9 cellular contexts compared by ENCODE assay signal in the genomic region with DNA sequence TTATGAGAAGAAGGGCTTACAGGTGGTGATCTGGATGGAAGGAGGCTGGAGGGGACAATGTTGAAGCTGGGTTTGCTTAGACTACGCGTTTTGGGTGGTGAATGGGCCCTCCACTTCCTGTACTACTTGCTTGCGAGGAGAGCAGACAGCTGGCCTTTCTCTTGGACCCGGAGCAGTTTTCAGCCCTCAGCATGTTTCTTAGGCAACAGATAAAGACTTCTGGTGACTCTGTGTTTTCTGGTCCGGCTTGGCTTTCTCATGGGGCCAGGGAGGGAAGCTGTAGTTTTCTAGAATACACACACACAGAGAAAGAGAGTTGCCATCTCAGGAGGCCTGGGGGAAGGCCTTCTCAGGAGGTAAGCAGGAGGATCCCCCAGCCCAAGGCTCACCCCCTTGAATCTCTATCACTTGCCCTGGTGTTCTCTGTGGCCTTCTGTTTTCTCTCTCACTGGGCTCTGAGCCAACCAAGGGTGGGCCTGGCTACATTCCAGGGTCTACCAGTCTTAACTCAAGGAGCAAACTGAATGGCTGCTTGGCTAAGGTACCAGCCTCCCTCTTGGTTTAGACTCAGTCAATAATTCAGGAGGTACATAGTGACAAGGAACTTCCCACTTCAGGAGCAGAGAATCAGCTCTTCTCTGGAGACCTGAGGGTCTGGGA. TPM values are rescaled to one million over a fixed set of nuclear protein-coding genes. Genes with fewer than 3 reads are reported as not detected.
DNase-seq lines count a peak whose midpoint lies in the region; FAIRE-seq and TF ChIP-seq lines count a peak whose summit lies in the region.
"Had no signal": no experiment of that assay in that cellular context is flagged by ENCODE, and none has a peak within 500 bp of the region (broad histone marks: within the 10 kb centered on the region; RNA-seq: fewer than 3 reads in every experiment).

No MANE protein-coding gene starts in this region.

- H3K9ac ChIP-seq in skeletal muscle satellite cell (ENCODE audit: low read depth, low read length) = no peak overlapping the region

- H3K27me3 ChIP-seq in skeletal muscle satellite cell (ENCODE audit: control insufficient read depth, insufficient read depth, low read length) = peaks cover 7% of the 10 kb centered on the region

- in situ Hi-C loops in ACHN (cut with HindIII; ENCODE audit: low pct_ligation_motif_present, low pct_unique_long_range_greater_than_20kb, low sequenced_read_pairs) = no loop called here

- no peak for TF ChIP-seq POLR2A in GM12891 (IDR thresholded peaks at IDR 0.05; ENCODE audit: low read depth, low read length)

- DNase-seq in DMS 273 (lab: John Stamatoyannopoulos, UW; ENCODE audit: unreplicated experiment) = peak; percentile 51
- no peak for DNase-seq in DMS 273 treated with DMSO at 0.1 percent for 48 hours (lab: John Stamatoyannopoulos, UW)
- peak; percentile 86 for DNase-seq in SIG-M5 treated with dmso at 0.1 percent for 504 hours (lab: John Stamatoyannopoulos, UW; ENCODE audit: unreplicated experiment)
- DNase-seq in fibroblast of the aortic adventitia (ENCODE audit: low read depth) = peak; percentile 82
- DNase-seq in ACHN = no peak
- no peak for DNase-seq in GM10248 (ENCODE audit: extremely low spot score)
- DNase-seq in GM12891 (ENCODE audit: insufficient read length, low spot score) = no peak
- DNase-seq: NCI-H1436 treated with DMSO at 0.1 percent for 48 hours had no signal

- TF ChIP-seq CTCF in fibroblast of the aortic adventitia (IDR thresholded peaks at IDR 0.05; ENCODE audit: insufficient read depth, low read length) (no peak), GM10248 (IDR thresholded peaks at IDR 0.05; ENCODE audit: control extremely low read depth, extremely low read depth, low read depth, missing control alignments) (no peak)

- H3K4me2 ChIP-seq in skeletal muscle satellite cell (ENCODE audit: low read length) = peak overlapping the region; percentile 31

- CTCF ChIA-PET in GM10248 (lab: Yijun Ruan, JAX) = interaction anchor here (1.1 to 1.5 kb wide), 3 partner anchors 12 to 100 kb away, joined by 3 to 4 read pairs (median 3); no protein-coding TSS in a partner anchor

- no peak for FAIRE-seq in GM12891 (lab: Jason Lieb, UNC)

- H3K9me3 ChIP-seq in skeletal muscle satellite cell (replicated peaks; ENCODE audit: low read length) = no peaks in the 10 kb centered on the region

- H3K4me3 ChIP-seq in fibroblast of the aortic adventitia (ENCODE audit: low read depth, low read length) = peak overlapping the region; percentile 33
- H3K4me3 ChIP-seq in skeletal muscle satellite cell (ENCODE audit: low read length) = no peak overlapping the region

- H3K4me1 ChIP-seq in skeletal muscle satellite cell (ENCODE audit: control insufficient read depth, insufficient read depth, low read length) = peaks cover 12% of the 10 kb centered on the region

- peaks cover 14% of the 10 kb centered on the region for H3K36me3 ChIP-seq in skeletal muscle satellite cell (ENCODE audit: insufficient read depth, low read length)

- POLR2A ChIA-PET in GM10248 (lab: Yijun Ruan, JAX) = no interaction called here

TF ChIP-seq in GM12891, 5 proteins besides CTCF, POLR2A, EP300 and RAD21:
- TF ChIP-seq POLR2AphosphoS5 (IDR thresholded peaks at IDR 0.05; ENCODE audit: low read depth, low read length) = no peak
- TF ChIP-seq PAX5 (IDR thresholded peaks at IDR 0.05; ENCODE audit: insufficient read depth, low read length, severe bottlenecking) = no peak
- TF ChIP-seq TAF1 (IDR thresholded peaks at IDR 0.05; ENCODE audit: low read depth, low read length) = no peak
- TF ChIP-seq POU2F2 (IDR thresholded peaks at IDR 0.05; ENCODE audit: low read depth, low read length) = no peak
- no peak for TF ChIP-seq SPI1 (IDR thresholded peaks at IDR 0.05; ENCODE audit: low read depth, low read length)
TF ChIP-seq in GM12891: peak in this region for 0.

RNA-seq across cellular contexts. Expression of gene CCS, which starts 2.4 kb away (rescaled TPM):
- total RNA-seq in fibroblast of the aortic adventitia (ENCODE audit: low replicate concordance) = 28.3 and 54.4 TPM in 2 replicates
- 29.5 and 40.6 TPM in 2 replicates for total RNA-seq in skeletal muscle satellite cell (2012; rRNA removed)
- polyA plus RNA-seq in GM12891 (2012; ENCODE audit: low read depth, missing spikeins) = 39.5 TPM

RNA-seq across cellular contexts. Expression of gene CCDC87, which starts 2.5 kb away (rescaled TPM):
- 0.45 and 1.1 TPM in 2 replicates for total RNA-seq in fibroblast of the aortic adventitia (ENCODE audit: low replicate concordance)
- total RNA-seq in skeletal muscle satellite cell (2012; rRNA removed) = 0.25 and 1.1 TPM in 2 replicates
- polyA plus RNA-seq in GM12891 (2012; ENCODE audit: low read depth, missing spikeins) = 0.08 TPM

RNA-seq across cellular contexts. Expression of gene RBM14, which starts 21.1 kb away (rescaled TPM):
- 11.4 and 26.9 TPM in 2 replicates for total RNA-seq in fibroblast of the aortic adventitia (ENCODE audit: low replicate concordance)
- total RNA-seq in skeletal muscle satellite cell (2012; rRNA removed) = 43.6 and 47.8 TPM in 2 replicates
- 47.4 TPM for polyA plus RNA-seq in GM12891 (2012; ENCODE audit: low read depth, missing spikeins)

RNA-seq across cellular contexts. Expression of gene CTSF, which starts 27.0 kb away (rescaled TPM):
- total RNA-seq in fibroblast of the aortic adventitia (ENCODE audit: low replicate concordance) = 35.0 and 47.1 TPM in 2 replicates
- total RNA-seq in skeletal muscle satellite cell (2012; rRNA removed) = 4.3 and 7.0 TPM in 2 replicates
- 0.36 TPM for polyA plus RNA-seq in GM12891 (2012; ENCODE audit: low read depth, missing spikeins)

RNA-seq across cellular contexts. Expression of gene RBM4, which starts 43.1 kb away (rescaled TPM):
- total RNA-seq in fibroblast of the aortic adventitia (ENCODE audit: low replicate concordance) = 34.5 and 73.8 TPM in 2 replicates
- 91.7 and 93.8 TPM in 2 replicates for total RNA-seq in skeletal muscle satellite cell (2012; rRNA removed)
- 166 TPM for polyA plus RNA-seq in GM12891 (2012; ENCODE audit: low read depth, missing spikeins)

Comparison
In these comparisons a context has a peak if more than half of its experiments do, and no peak if none do; other contexts are left out.
1. DNase-seq: peak in DMS 273 (single experiment), SIG-M5 treated with dmso at 0.1 percent for 504 hours (single experiment) and fibroblast of the aortic adventitia (single experiment); none in DMS 273 treated with DMSO at 0.1 percent for 48 hours (single experiment), ACHN (single experiment), GM10248 (single experiment) and GM12891 (single experiment).